15 cellular contexts compared by ENCODE assay signal in the genomic region with DNA sequence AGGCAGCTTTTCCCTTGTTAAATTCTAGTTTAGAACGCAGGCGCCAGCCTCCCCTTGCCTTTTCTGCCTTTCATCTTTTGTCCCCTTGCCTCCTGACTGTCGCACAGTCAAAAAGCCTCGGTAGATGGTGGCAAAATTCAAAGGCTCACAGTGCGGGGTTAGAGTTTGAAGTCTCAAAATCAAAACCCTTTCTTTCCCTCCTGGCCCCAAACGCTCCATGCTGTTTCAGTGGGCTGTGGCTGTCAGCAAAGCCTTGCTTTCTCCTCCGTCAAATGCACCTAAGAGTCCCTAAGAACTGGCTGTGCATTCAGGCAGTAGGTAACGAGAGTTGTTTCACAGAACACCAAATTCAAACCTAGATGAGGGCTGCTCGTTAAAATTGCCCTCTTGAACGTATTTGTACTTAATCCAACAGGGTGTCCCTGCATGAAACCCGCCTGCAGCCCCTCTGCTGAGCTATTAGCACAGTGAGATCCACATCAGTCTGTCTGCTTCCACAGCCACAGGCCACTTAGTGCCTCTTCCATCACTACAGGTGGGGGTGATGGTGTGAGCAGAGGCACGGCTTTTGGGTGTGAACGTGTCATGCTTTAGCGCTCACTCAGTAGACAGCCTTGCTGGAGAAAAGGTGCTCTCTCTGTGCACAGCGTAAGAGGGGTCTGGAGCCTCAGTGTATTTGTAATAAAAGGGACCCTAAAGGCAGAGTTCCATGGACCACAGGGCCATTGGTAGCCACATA.
"Had no signal": no experiment of that assay in that cellular context is flagged by ENCODE, and none has a peak within 500 bp of the region (broad histone marks: within the 10 kb centered on the region; RNA-seq: fewer than 3 reads in every experiment).

No MANE protein-coding gene starts in this region.

- H3K27me3 ChIP-seq: neutrophil, SJSA1, upper lobe of left lung had no signal

- DNase-seq: activated CD4-positive, CD25-positive, alpha-beta regulatory T cell treated with anti-CD3 and anti-CD28 coated beads, Interleukin-2, amount 50 U/mL, for 72 hours; activated CD8-positive, alpha-beta T cell treated with anti-CD3 and anti-CD28 coated beads for 36 hours; activated naive CD4-positive, alpha-beta T cell treated with anti-CD3 and anti-CD28 coated beads, Interleukin-2, amount 50 U/mL, for 16 hours; effector CD4-positive, alpha-beta T cell; kidney; left ventricle myocardium superior; posterior cingulate gyrus; stimulated activated naive CD4-positive, alpha-beta T cell; SW 1271; upper lobe of left lung had no signal

- H3K27ac Mint-ChIP-seq: activated CD8-positive, alpha-beta T cell treated with anti-CD3 and anti-CD28 coated beads for 36 hours; activated T-helper 17 cell treated with anti-CD3 and anti-CD28 coated beads, Interleukin-2, amount 50 U/mL, for 72 hours; T-helper 2 cell treated with Interferon-gamma antibody and Interleukin-4, amounts not matched to agents 5 μg/mL and 100 μg/mL, for 36 hours had no signal

- H3K9me3 Mint-ChIP-seq: activated CD8-positive, alpha-beta T cell treated with anti-CD3 and anti-CD28 coated beads for 36 hours; activated T-helper 17 cell treated with anti-CD3 and anti-CD28 coated beads, Interleukin-2, amount 50 U/mL, for 72 hours; T-helper 2 cell treated with Interferon-gamma antibody and Interleukin-4, amounts not matched to agents 5 μg/mL and 100 μg/mL, for 36 hours had no signal

- H3K4me3 Mint-ChIP-seq: activated CD8-positive, alpha-beta T cell treated with anti-CD3 and anti-CD28 coated beads for 36 hours; activated T-helper 17 cell treated with anti-CD3 and anti-CD28 coated beads, Interleukin-2, amount 50 U/mL, for 72 hours; T-helper 2 cell treated with Interferon-gamma antibody and Interleukin-4, amounts not matched to agents 5 μg/mL and 100 μg/mL, for 36 hours had no signal

- H3K27ac ChIP-seq: neutrophil, SJSA1, upper lobe of left lung had no signal

- H3K4me3 ChIP-seq: SJSA1, smooth muscle cell, upper lobe of left lung had no signal

- H3K27me3 Mint-ChIP-seq: activated CD8-positive, alpha-beta T cell treated with anti-CD3 and anti-CD28 coated beads for 36 hours; activated T-helper 17 cell treated with anti-CD3 and anti-CD28 coated beads, Interleukin-2, amount 50 U/mL, for 72 hours had no signal

- H3K4me1 ChIP-seq: upper lobe of left lung had no signal

- H3K36me3 ChIP-seq: neutrophil, upper lobe of left lung had no signal

- ATAC-seq: activated CD8-positive, alpha-beta T cell treated with anti-CD3 and anti-CD28 coated beads for 36 hours; activated T-helper 17 cell treated with anti-CD3 and anti-CD28 coated beads, Interleukin-2, amount 50 U/mL, for 72 hours had no signal

- H3K9me3 ChIP-seq: neutrophil, SJSA1, upper lobe of left lung had no signal

- H3K4me2 ChIP-seq: smooth muscle cell had no signal
